Comparison of ENCODE assay signal across 8 cellular contexts in the genomic region with DNA sequence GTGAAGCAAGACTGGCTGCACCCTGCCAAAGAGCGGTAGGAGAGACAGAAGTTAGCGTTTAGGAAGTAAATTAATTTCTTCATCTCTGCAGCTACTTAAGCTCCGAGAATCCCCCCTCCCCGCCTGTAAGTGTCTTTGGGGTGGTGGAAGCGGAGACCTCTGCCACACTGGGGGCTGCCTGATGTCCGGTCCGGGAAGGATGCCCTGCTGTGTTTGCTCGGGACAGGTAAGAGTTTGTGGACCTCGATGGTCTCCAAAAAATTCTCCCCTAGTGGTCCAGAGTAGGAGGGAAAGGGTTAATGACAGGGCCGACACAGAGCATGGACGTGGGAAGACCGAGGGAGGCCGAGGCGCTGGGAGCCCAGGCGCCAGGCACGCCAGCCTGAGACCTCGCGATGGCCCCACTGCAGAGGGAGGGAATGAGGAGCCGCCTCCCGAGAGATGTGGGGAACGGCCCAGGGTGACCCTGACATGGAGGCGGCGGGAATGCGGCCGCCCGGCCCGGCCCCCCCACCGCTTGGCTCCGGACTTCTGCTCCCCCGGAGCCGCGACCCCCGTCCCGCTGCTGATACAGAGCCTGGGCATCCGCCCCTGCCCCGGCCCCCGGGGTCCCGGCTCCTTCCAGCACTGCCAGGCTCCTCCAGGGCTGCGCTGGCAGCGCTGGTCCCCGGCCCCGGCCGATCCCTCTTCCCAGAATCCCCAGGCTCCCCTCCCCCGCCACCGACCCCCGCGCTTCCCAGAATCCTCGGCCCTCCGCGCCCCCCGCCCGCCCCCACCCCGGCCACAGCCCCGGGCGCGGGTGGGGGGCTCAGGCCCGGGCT.
DNase-seq lines count a peak whose midpoint lies in the region; ATAC-seq and TF ChIP-seq lines count a peak whose summit lies in the region.

No MANE protein-coding gene starts in this region.

- no peaks in the 10 kb centered on the region for H3K9me3 Mint-ChIP-seq in stimulated activated naive CD8-positive, alpha-beta T cell treated with anti-CD3 and anti-CD28 coated beads, Interleukin-15, amount 100 ng/mL, for 72 hours

- H3K4me3 ChIP-seq in cardiac fibroblast (replicated peaks in 1 of 2; ENCODE audit: low read depth in 2 of 2, low read length in 2 of 2) = peak overlapping the region; percentile 75 to 95

- H3K4me1 Mint-ChIP-seq in stimulated activated naive CD8-positive, alpha-beta T cell treated with anti-CD3 and anti-CD28 coated beads, Interleukin-15, amount 100 ng/mL, for 72 hours = peaks cover 30% of the 10 kb centered on the region

- H3K27me3 Mint-ChIP-seq in stimulated activated naive CD8-positive, alpha-beta T cell treated with anti-CD3 and anti-CD28 coated beads, Interleukin-15, amount 100 ng/mL, for 72 hours = no peaks in the 10 kb centered on the region

- peak; percentile 73 for ATAC-seq in stimulated activated naive CD8-positive, alpha-beta T cell treated with anti-CD3 and anti-CD28 coated beads, Interleukin-15, amount 100 ng/mL, for 72 hours

- TF ChIP-seq CTCF in cardiac fibroblast (IDR thresholded peaks at IDR 0.05; ENCODE audit: low read depth, low read length) = no peak

- peak overlapping the region in 1 of 2 donors; percentile 31 for H3K27ac Mint-ChIP-seq in stimulated activated naive CD8-positive, alpha-beta T cell treated with anti-CD3 and anti-CD28 coated beads, Interleukin-15, amount 100 ng/mL, for 72 hours

- peak overlapping the region; percentile 95 to 98 for H3K4me3 Mint-ChIP-seq in stimulated activated naive CD8-positive, alpha-beta T cell treated with anti-CD3 and anti-CD28 coated beads, Interleukin-15, amount 100 ng/mL, for 72 hours

- DNase-seq in NCI-H2171 (lab: John Stamatoyannopoulos, UW) (peak; percentile 7), NCI-H2171 treated with DMSO at 0.1 percent for 48 hours (lab: John Stamatoyannopoulos, UW) (no peak), NCI-H345 treated with DMSO at 0.1 percent for 48 hours (lab: John Stamatoyannopoulos, UW; ENCODE audit: unreplicated experiment) (peak; percentile 22), cardiac fibroblast (ENCODE audit: low read depth in 2 of 2) (peak; percentile 71 to 72), kidney tubule cell (ENCODE audit: low spot score) (peak; percentile 60), T-helper 9 cell (no peak), NAMALWA (ENCODE audit: low spot score) (no peak)
- peak in 1 of 2 donors; percentile 26 for DNase-seq in stimulated activated naive CD8-positive, alpha-beta T cell treated with anti-CD3 and anti-CD28 coated beads, Interleukin-15, amount 100 ng/mL, for 72 hours

Comparison
In these comparisons a context has a peak if more than half of its experiments do, and no peak if none do; other contexts are left out.
1. DNase-seq: peak in NCI-H2171 (single experiment), NCI-H345 treated with DMSO at 0.1 percent for 48 hours (single experiment), cardiac fibroblast (2 of 2) and kidney tubule cell (single experiment); none in NCI-H2171 treated with DMSO at 0.1 percent for 48 hours (single experiment), T-helper 9 cell (single experiment) and NAMALWA (single experiment).